In genomic region chr13:88919970-88920628, GRCh38 we compare ENCODE assay signal across 11 cellular contexts.
DNase-seq lines count a peak whose midpoint lies in the region; ATAC-seq and TF ChIP-seq lines count a peak whose summit lies in the region.
"Had no signal": no experiment of that assay in that cellular context is flagged by ENCODE, and none has a peak within 500 bp of the region (broad histone marks: within the 10 kb centered on the region; RNA-seq: fewer than 3 reads in every experiment).

No MANE protein-coding gene starts in this region.

- DNase-seq in GM12865 (ENCODE audit: low read depth), result peak; percentile 35
- peak; percentile 85 for DNase-seq in KBM-7
- DNase-seq in foreskin keratinocyte, result no peak
- no peak for DNase-seq in neuronal stem cell (ENCODE audit: low spot score)
- DNase-seq in SHP77 treated with DMSO at 0.1 percent for 48 hours (lab: John Stamatoyannopoulos, UW), result no peak
- no peak for DNase-seq in mucosa of descending colon
- DNase-seq: amniotic stem cell; stimulated activated naive CD4-positive, alpha-beta T cell treated with Interleukin-2 at 50 U/mL for 16 hours had no signal

- TF ChIP-seq CTCF in GM12865 (IDR thresholded peaks at IDR 0.05; ENCODE audit: insufficient read depth, low read depth, low read length, missing control alignments), result no peak
- TF ChIP-seq CTCF in foreskin keratinocyte (conservative IDR thresholded peaks at IDR 0.05), result no peak
- no peak for TF ChIP-seq CTCF in mucosa of descending colon (IDR thresholded peaks at IDR 0.05)

- no peaks in the 10 kb centered on the region for H3K27me3 ChIP-seq in foreskin keratinocyte
- no peaks in the 10 kb centered on the region for H3K27me3 ChIP-seq in neuronal stem cell (ENCODE audit: control insufficient read depth in 3 of 3, insufficient read depth in 3 of 3, low read depth in 1 of 3, low read length in 3 of 3)
- H3K27me3 ChIP-seq: gastroesophageal sphincter had no signal

- H3K14ac ChIP-seq in neuronal stem cell (ENCODE audit: low read length), result no peak overlapping the region

- H3K27me3 Mint-ChIP-seq in activated T-helper 17 cell treated with anti-CD3 and anti-CD28 coated beads, Interleukin-2, amount 50 U/mL, for 72 hours, result no peaks in the 10 kb centered on the region

- no peaks in the 10 kb centered on the region for H3K4me1 Mint-ChIP-seq in activated T-helper 17 cell treated with anti-CD3 and anti-CD28 coated beads, Interleukin-2, amount 50 U/mL, for 72 hours

- H3K4me1 ChIP-seq in foreskin keratinocyte (no peaks in the 10 kb centered on the region), neuronal stem cell (ENCODE audit: control insufficient read depth in 2 of 2, insufficient read depth in 1 of 2, low read depth in 1 of 2, low read length in 2 of 2) (no peaks in the 10 kb centered on the region), mucosa of descending colon (ENCODE audit: low read depth) (no peaks in the 10 kb centered on the region)
- H3K4me1 ChIP-seq: gastroesophageal sphincter had no signal

- no peak overlapping the region for H3K27ac Mint-ChIP-seq in activated T-helper 17 cell treated with anti-CD3 and anti-CD28 coated beads, Interleukin-2, amount 50 U/mL, for 72 hours

- H2BK120ac ChIP-seq in neuronal stem cell (ENCODE audit: low read depth, low read length), result no peak overlapping the region

- no CpG with 5 or more reads among the region's 3 CpGs for WGBS in neuronal stem cell (ENCODE audit: extremely low coverage in 2 of 2, insufficient read length in 2 of 2, insufficient replicate concordance in 1 of 2), 2 donors

- H3K27ac ChIP-seq in foreskin keratinocyte (no peak overlapping the region), neuronal stem cell (replicated peaks; ENCODE audit: low read length) (no peak overlapping the region)
- H3K27ac ChIP-seq: gastroesophageal sphincter had no signal

- no peak overlapping the region for H3K4me2 ChIP-seq in neuronal stem cell (ENCODE audit: insufficient read depth, low read length, poor library complexity, severe bottlenecking)

- in situ Hi-C loops in KBM-7 (cut with MboI; ENCODE audit: low pct_unique_long_range_greater_than_20kb, low sequenced_read_pairs), result no loop called here

- no peak overlapping the region for H2BK15ac ChIP-seq in neuronal stem cell (ENCODE audit: low read length)

- H3K9me3 ChIP-seq in neuronal stem cell (replicated peaks in 1 of 2; ENCODE audit: control insufficient read depth in 2 of 2, insufficient read depth in 1 of 2, low read depth in 1 of 2, low read length in 2 of 2) (no peaks in the 10 kb centered on the region), mucosa of descending colon (no peaks in the 10 kb centered on the region)
- H3K9me3 ChIP-seq: gastroesophageal sphincter had no signal

- H3K36me3 Mint-ChIP-seq in activated T-helper 17 cell treated with anti-CD3 and anti-CD28 coated beads, Interleukin-2, amount 50 U/mL, for 72 hours (ENCODE audit: low read depth), result no peaks in the 10 kb centered on the region

- H2BK5ac ChIP-seq in neuronal stem cell (ENCODE audit: low read length), result no peak overlapping the region

- no peak overlapping the region for H4K8ac ChIP-seq in neuronal stem cell (ENCODE audit: low read depth, low read length)

- H2BK12ac ChIP-seq in neuronal stem cell (ENCODE audit: low read length), result no peak overlapping the region

- no peak overlapping the region for H3K4ac ChIP-seq in neuronal stem cell (ENCODE audit: low read length)

- H3K4me3 ChIP-seq in GM12865 (ENCODE audit: low read depth, low read length) (no peak overlapping the region), neuronal stem cell (ENCODE audit: low read length in 2 of 2) (no peak overlapping the region), mucosa of descending colon (no peak overlapping the region)
- H3K4me3 ChIP-seq: gastroesophageal sphincter had no signal

- no peak overlapping the region for H3K18ac ChIP-seq in neuronal stem cell (ENCODE audit: low read length)

- H2AK5ac ChIP-seq in neuronal stem cell (ENCODE audit: low read depth, low read length), result no peak overlapping the region

- H3K79me1 ChIP-seq in neuronal stem cell (ENCODE audit: low read depth, low read length), result no peaks in the 10 kb centered on the region

- H3K9ac ChIP-seq in neuronal stem cell (ENCODE audit: low read depth, low read length, poor library complexity), result no peak overlapping the region

- no peak overlapping the region for H2AFZ ChIP-seq in neuronal stem cell (ENCODE audit: low read length)

- no peak overlapping the region for H4K91ac ChIP-seq in neuronal stem cell (ENCODE audit: low read depth, low read length, poor library complexity)

- H3K9me3 Mint-ChIP-seq in activated T-helper 17 cell treated with anti-CD3 and anti-CD28 coated beads, Interleukin-2, amount 50 U/mL, for 72 hours, result peaks cover 11% of the 10 kb centered on the region

- H3K36me3 ChIP-seq in neuronal stem cell (replicated peaks in 1 of 2; ENCODE audit: control insufficient read depth in 2 of 2, insufficient read depth in 2 of 2, low read length in 2 of 2) (no peaks in the 10 kb centered on the region), mucosa of descending colon (ENCODE audit: low read depth) (no peaks in the 10 kb centered on the region)
- H3K36me3 ChIP-seq: gastroesophageal sphincter had no signal

- no peak overlapping the region for H3K23ac ChIP-seq in neuronal stem cell (ENCODE audit: low read depth, low read length, poor library complexity)

- no peak overlapping the region for H3K4me3 Mint-ChIP-seq in activated T-helper 17 cell treated with anti-CD3 and anti-CD28 coated beads, Interleukin-2, amount 50 U/mL, for 72 hours

- ATAC-seq in GM21717 (IDR thresholded peaks at IDR 0.05; ENCODE audit: unreplicated experiment) (peak; percentile 46), foreskin keratinocyte (no peak), mucosa of descending colon (no peak)
- peak; percentile 47 for ATAC-seq in activated T-helper 17 cell treated with anti-CD3 and anti-CD28 coated beads, Interleukin-2, amount 50 U/mL, for 72 hours (replicated peaks)
- ATAC-seq: gastroesophageal sphincter had no signal

- intact Hi-C loops in mucosa of descending colon (cut with DNase I, micrococcal nuclease), result no loop called here

Comparison
In these comparisons a context has a peak if more than half of its experiments do, and no peak if none do; other contexts are left out.
1. DNase-seq: peak in GM12865 (single experiment) and KBM-7 (single experiment); none in foreskin keratinocyte (0 of 2), neuronal stem cell (single experiment), SHP77 treated with DMSO at 0.1 percent for 48 hours (single experiment) and mucosa of descending colon (0 of 3).
2. ATAC-seq: peak in GM21717 (single experiment) and activated T-helper 17 cell treated with anti-CD3 and anti-CD28 coated beads, Interleukin-2, amount 50 U/mL, for 72 hours (single experiment); none in foreskin keratinocyte (single experiment) and mucosa of descending colon (single experiment).